8 cellular contexts compared by ENCODE assay signal in genomic region chr12:6336859-6337744, GRCh38. TPM values are rescaled to one million over a fixed set of nuclear protein-coding genes. Genes with fewer than 3 reads are reported as not detected.
DNase-seq lines count a peak whose midpoint lies in the region; ATAC-seq, FAIRE-seq and TF ChIP-seq lines count a peak whose summit lies in the region.

No MANE protein-coding gene starts in this region.

- H3K36me3 Mint-ChIP-seq in WTC11 = peaks cover 25% of the 10 kb centered on the region
- H3K36me3 Mint-ChIP-seq in endothelial cell (ENCODE audit: low read depth, unreplicated experiment) = peaks cover 25% of the 10 kb centered on the region

- H3K4me1 ChIP-seq in pancreas = peaks cover 31 to 45% (median 36%) of the 10 kb centered on the region in 3 donors

- H3K36me3 ChIP-seq in pancreas = peaks cover 0 to 18% (median 14%) of the 10 kb centered on the region in 3 donors

- H3K27ac Mint-ChIP-seq in WTC11 (no peak overlapping the region), endothelial cell (ENCODE audit: unreplicated experiment) (no peak overlapping the region)

- POLR2A ChIA-PET in WTC11 (lab: Charles Lee) = interaction anchor here (0.6 to 3.3 kb wide), 17 partner anchors 8 to 532 kb away, joined by 3 to 48 read pairs (median 4); partner anchors contain the start of genes GAPDH, LTBR, SCNN1A and TAPBPL

- H3K27ac ChIP-seq in pancreas = peak overlapping the region; percentile 93 to 99 (median 96)

- H3K4me3 Mint-ChIP-seq in WTC11 = no peak overlapping the region; the same call in none of the 2 replicates
- peak overlapping the region; percentile 79 for H3K4me3 Mint-ChIP-seq in endothelial cell (ENCODE audit: unreplicated experiment)

- FAIRE-seq in pancreas (lab: Jason Lieb, UNC) = no peak

- WGBS in pancreas, 2 donors = 53 to 54% methylated on average over 15 of the region's 15 CpGs

- intact Hi-C loops in pancreas (cut with DNase I) = no loop called here

- H3K27me3 Mint-ChIP-seq in WTC11 (ENCODE audit: low read depth) (no peaks in the 10 kb centered on the region), endothelial cell (ENCODE audit: unreplicated experiment) (peaks cover 12% of the 10 kb centered on the region)

- TF ChIP-seq CTCF in WTC11 (IDR thresholded peaks at IDR 0.05) (no peak), endothelial cell (IDR thresholded peaks at IDR 0.05; ENCODE audit: unreplicated experiment) (no peak), pancreas (IDR thresholded peaks at IDR 0.05) (no peak), GM10266 (IDR thresholded peaks at IDR 0.05; ENCODE audit: control insufficient read depth, insufficient read depth, low read depth, missing control alignments) (no peak)

- H3K9me3 Mint-ChIP-seq in WTC11 = no peaks in the 10 kb centered on the region
- H3K9me3 Mint-ChIP-seq in endothelial cell (ENCODE audit: unreplicated experiment) = no peaks in the 10 kb centered on the region

- H3K27me3 ChIP-seq in pancreas = no peaks in the 10 kb centered on the region

- DNase-seq in DMS53 (lab: John Stamatoyannopoulos, UW) (peak; percentile 81), DMS53 treated with DMSO at 0.1 percent for 48 hours (lab: John Stamatoyannopoulos, UW; ENCODE audit: unreplicated experiment) (no peak), WTC11 (ENCODE audit: low spot score) (peak; percentile 30), endothelial cell (ENCODE audit: low spot score) (no peak), pancreas (peak in 1 of 6 donors; percentile 76), GM10266 (ENCODE audit: extremely low spot score) (no peak), NCI-H2171 treated with DMSO at 0.1 percent for 48 hours (lab: John Stamatoyannopoulos, UW) (no peak), NCI-H748 (lab: John Stamatoyannopoulos, UW; ENCODE audit: unreplicated experiment) (no peak)

- CTCF ChIA-PET in WTC11 (lab: Charles Lee) = interaction anchor here (0.7 to 3.6 kb wide), 19 partner anchors 9 to 352 kb away, joined by 3 to 41 read pairs (median 6); partner anchors contain the start of genes MRPL51, PLEKHG6, SCNN1A and VAMP1

- peak overlapping the region; percentile 2 to 90 (median 23) for H3K4me3 ChIP-seq in pancreas

- no peaks in the 10 kb centered on the region for H3K9me3 ChIP-seq in pancreas

- H3K4me1 Mint-ChIP-seq in WTC11 (peaks cover 22% of the 10 kb centered on the region), endothelial cell (ENCODE audit: unreplicated experiment) (peaks cover 36% of the 10 kb centered on the region)

- ATAC-seq in WTC11 = no peak
- no peak for ATAC-seq in pancreas

TF ChIP-seq in WTC11, 78 proteins besides CTCF, POLR2A, EP300 and RAD21:
- TF ChIP-seq ZNF281 (CRISPR knock-in tag; IDR thresholded peaks at IDR 0.05) (0 out of 2 replicates have a peak, but pooled peaks have one; percentile 30), FOXP1 (CRISPR knock-in tag; IDR thresholded peaks at IDR 0.05; ENCODE audit: borderline replicate concordance) (no peak), TEAD1 (CRISPR knock-in tag; IDR thresholded peaks at IDR 0.05) (peak; percentile 58), ZNF219 (CRISPR knock-in tag; IDR thresholded peaks at IDR 0.05; ENCODE audit: borderline replicate concordance) (no peak), ZNF423 (CRISPR knock-in tag; IDR thresholded peaks at IDR 0.05) (peak; percentile 25; the same call in 1 of the 2 replicates), NR2C2 (CRISPR knock-in tag; IDR thresholded peaks at IDR 0.05) (no peak), RELA (CRISPR knock-in tag; IDR thresholded peaks at IDR 0.05; ENCODE audit: borderline replicate concordance) (no peak), TCF7 (CRISPR knock-in tag; IDR thresholded peaks at IDR 0.05; ENCODE audit: low read depth) (no peak), CDX4 (CRISPR knock-in tag; IDR thresholded peaks at IDR 0.05; ENCODE audit: borderline replicate concordance) (no peak), PREB (CRISPR knock-in tag; IDR thresholded peaks at IDR 0.05; ENCODE audit: borderline replicate concordance) (no peak)

RNA-seq across cellular contexts. Expression of gene TNFRSF1A, which starts 4.8 kb away (rescaled TPM):
- 32.3 to 44.1 TPM (median 32.4 TPM) in 3 replicates for total RNA-seq in WTC11 (2021)
- total RNA-seq in endothelial cell (ENCODE audit: unreplicated experiment) = 125 TPM
- total RNA-seq in pancreas = 10 to 100 TPM; 23.5 to 68.1 (median 36.6) TPM
- 10 to 100 TPM; 34.2 to 43.6 TPM for polyA plus RNA-seq in pancreas

RNA-seq across cellular contexts. Expression of gene PLEKHG6, which starts 26.6 kb away (rescaled TPM):
- 36.8 to 46.4 TPM (median 38.4 TPM) in 3 replicates for total RNA-seq in WTC11 (2021)
- total RNA-seq in endothelial cell (ENCODE audit: unreplicated experiment) = 1.9 TPM
- 10 to 100 TPM in 1 of 6 donors, 1 to 10 TPM in 5; 5.2 to 13.1 (median 7.2) TPM for total RNA-seq in pancreas
- 10 to 100 TPM; 15.7 to 23.5 TPM for polyA plus RNA-seq in pancreas

RNA-seq across cellular contexts. Expression of gene SCNN1A, which starts 38.3 kb away (rescaled TPM):
- total RNA-seq in WTC11 (2021) (97.6 to 108 TPM (median 100 TPM) in 3 replicates), endothelial cell (ENCODE audit: unreplicated experiment) (2.2 TPM), pancreas (10 to 100 TPM; 21.0 to 56.3 (median 37.8) TPM)
- 10 to 100 TPM; 42.7 to 87.8 TPM for polyA plus RNA-seq in pancreas

RNA-seq across cellular contexts. Expression of gene LTBR, which starts 46.9 kb away (rescaled TPM):
- total RNA-seq in WTC11 (2021) (4.0 to 6.1 TPM (median 4.5 TPM) in 3 replicates), endothelial cell (ENCODE audit: unreplicated experiment) (40.3 TPM), pancreas (10 to 100 TPM; 50.0 to 75.2 (median 61.3) TPM)
- 10 to 100 TPM; 74.2 to 82.1 TPM for polyA plus RNA-seq in pancreas

Comparison
In these comparisons a context has a peak if more than half of its experiments do, and no peak if none do; other contexts are left out.
1. DNase-seq: peak in DMS53 (single experiment) and WTC11 (single experiment); none in DMS53 treated with DMSO at 0.1 percent for 48 hours (single experiment), endothelial cell (single experiment), GM10266 (single experiment), NCI-H2171 treated with DMSO at 0.1 percent for 48 hours (single experiment) and NCI-H748 (single experiment).